Comparison of ENCODE assay signal across 10 cellular contexts in the genomic region with DNA sequence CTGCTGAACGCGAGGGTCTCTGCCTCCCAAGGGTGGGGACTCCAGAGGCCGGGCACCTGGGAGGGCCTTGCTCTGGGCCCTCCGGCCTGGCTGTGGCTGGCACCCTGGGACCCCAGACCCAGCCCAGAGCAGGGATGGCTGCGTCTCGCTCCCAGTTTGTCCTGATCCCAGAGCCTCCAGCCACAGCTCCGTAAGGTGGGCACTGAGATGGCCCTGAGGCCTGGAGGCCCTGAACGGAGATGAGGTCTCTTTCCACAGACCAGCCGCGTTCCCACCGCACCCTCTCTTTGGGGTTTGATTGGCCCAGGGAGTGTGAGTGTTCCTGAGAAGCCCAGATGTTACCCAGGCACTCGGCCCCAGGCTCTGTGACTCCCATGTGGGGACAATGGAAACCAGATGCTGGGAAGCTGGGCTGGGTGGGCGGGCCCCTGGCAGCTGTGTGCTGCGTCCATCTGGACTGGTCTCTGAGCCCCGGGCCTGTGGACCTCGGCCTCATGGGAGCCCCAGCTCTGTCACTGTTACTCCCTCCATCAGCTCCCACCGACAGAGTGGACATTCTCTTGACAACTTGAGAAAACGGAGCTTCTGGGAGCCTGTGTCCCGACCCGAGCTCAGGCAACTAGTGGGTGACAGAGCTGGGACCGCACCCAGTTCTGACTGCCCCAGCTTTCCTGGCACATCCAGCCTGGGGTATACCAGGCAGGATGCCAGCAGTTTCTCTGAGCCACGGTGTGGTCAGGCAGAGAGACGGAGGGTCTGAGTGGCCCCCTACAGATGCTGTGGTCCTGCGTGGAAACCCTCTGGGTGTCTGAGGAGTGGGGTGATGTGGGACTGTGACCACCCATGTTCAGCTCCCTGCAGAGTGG. TPM values are rescaled to one million over a fixed set of nuclear protein-coding genes. Genes with fewer than 3 reads are reported as not detected.
DNase-seq lines count a peak whose midpoint lies in the region; ATAC-seq, FAIRE-seq and TF ChIP-seq lines count a peak whose summit lies in the region.
"Had no signal": no experiment of that assay in that cellular context is flagged by ENCODE, and none has a peak within 500 bp of the region (broad histone marks: within the 10 kb centered on the region; RNA-seq: fewer than 3 reads in every experiment).

No MANE protein-coding gene starts in this region.

- peaks cover 47% of the 10 kb centered on the region for H3K4me1 Mint-ChIP-seq in nephron progenitor cell
- H3K4me1 Mint-ChIP-seq in WTC11: peaks cover 17% of the 10 kb centered on the region
- peaks cover 11% of the 10 kb centered on the region for H3K4me1 Mint-ChIP-seq in activated CD4-positive, alpha-beta memory T cell treated with anti-CD3 and anti-CD28 coated beads for 36 hours (ENCODE audit: low read depth)

- H3K27me3 Mint-ChIP-seq in nephron progenitor cell (ENCODE audit: low read depth, poor library complexity): peaks cover 15% of the 10 kb centered on the region
- peaks cover 3% of the 10 kb centered on the region; the same call in 1 of the 2 replicates for H3K27me3 Mint-ChIP-seq in WTC11 (ENCODE audit: low read depth)
- peaks cover 30% of the 10 kb centered on the region for H3K27me3 Mint-ChIP-seq in activated CD4-positive, alpha-beta memory T cell treated with anti-CD3 and anti-CD28 coated beads for 36 hours

- peak overlapping the region; percentile 97 for H3K27ac ChIP-seq in AG04450 (ENCODE audit: low read depth, low read length)

- no peak overlapping the region for H3K4me3 ChIP-seq in AG04450 (ENCODE audit: low read depth, low read length)
- peak overlapping the region; percentile 33 for H3K4me3 ChIP-seq in fibroblast of the aortic adventitia (ENCODE audit: low read depth, low read length)

- DNase-seq in AG04450 (ENCODE audit: low read depth, low spot score) (peak; percentile 70), NCI-H69 (lab: John Stamatoyannopoulos, UW) (peak; percentile 60), fibroblast of the aortic adventitia (ENCODE audit: low read depth) (peak; percentile 90), nephron progenitor cell (peak; percentile 22), WTC11 (ENCODE audit: low spot score) (no peak), GM12892 (ENCODE audit: insufficient read length) (no peak)
- no peak for DNase-seq in activated CD4-positive, alpha-beta memory T cell treated with anti-CD3 and anti-CD28 coated beads for 36 hours
- DNase-seq in stimulated activated CD4-positive, alpha-beta T cell treated with anti-CD3 and anti-CD28 coated beads, Interleukin-15, amount 100 ng/mL, for 24 hours: no peak
- DNase-seq: activated CD4-positive, CD25-positive, alpha-beta regulatory T cell; CD4-positive, CD25-positive, alpha-beta regulatory T cell had no signal

- no peaks in the 10 kb centered on the region for H3K27me3 ChIP-seq in AG04450 (ENCODE audit: control insufficient read depth, insufficient read depth, low read length)

- H3K27ac Mint-ChIP-seq in nephron progenitor cell (no peak overlapping the region), WTC11 (no peak overlapping the region)
- H3K27ac Mint-ChIP-seq in activated CD4-positive, alpha-beta memory T cell treated with anti-CD3 and anti-CD28 coated beads for 36 hours: no peak overlapping the region
- H3K27ac Mint-ChIP-seq: CD4-positive, CD25-positive, alpha-beta regulatory T cell had no signal

- no peaks in the 10 kb centered on the region; the same call in 1 of the 2 replicates for H3K9me3 ChIP-seq in AG04450 (ENCODE audit: control insufficient read depth, insufficient read depth, low read length)

- TF ChIP-seq POLR2A in GM12892 (IDR thresholded peaks at IDR 0.05; ENCODE audit: low read depth, low read length): no peak

- TF ChIP-seq CTCF in AG04450 (IDR thresholded peaks at IDR 0.05; ENCODE audit: low read depth, low read length): no peak
- TF ChIP-seq CTCF in fibroblast of the aortic adventitia (IDR thresholded peaks at IDR 0.05; ENCODE audit: insufficient read depth, low read length): no peak
- no peak for TF ChIP-seq CTCF in nephron progenitor cell (IDR thresholded peaks at IDR 0.05)
- no peak for TF ChIP-seq CTCF in WTC11 (IDR thresholded peaks at IDR 0.05)

- H3K4me3 Mint-ChIP-seq in nephron progenitor cell: no peak overlapping the region
- H3K4me3 Mint-ChIP-seq in WTC11: no peak overlapping the region
- H3K4me3 Mint-ChIP-seq in activated CD4-positive, alpha-beta memory T cell treated with anti-CD3 and anti-CD28 coated beads for 36 hours: no peak overlapping the region

- CTCF ChIA-PET in AG04450 (lab: Charles Lee): interaction anchor here (1.1 to 2.0 kb wide), 4 partner anchors 121 to 668 kb away, joined by 3 to 8 read pairs (median 4); no protein-coding TSS in a partner anchor
- CTCF ChIA-PET in WTC11 (lab: Charles Lee): interaction anchor here (0.7 to 5.0 kb wide), 15 partner anchors 10 to 342 kb away, joined by 3 to 40 read pairs (median 9); a partner anchor contains a TSS
- CTCF ChIA-PET in activated CD4-positive, alpha-beta memory T cell treated with anti-CD3 and anti-CD28 coated beads for 36 hours (lab: Charles Lee): interaction anchor here (0.8 to 4.5 kb wide), 4 partner anchors 9 to 275 kb away, joined by 3 to 30 read pairs (median 4); a partner anchor contains a TSS

- no peaks in the 10 kb centered on the region for H3K36me3 Mint-ChIP-seq in nephron progenitor cell (ENCODE audit: low read depth)
- no peaks in the 10 kb centered on the region for H3K36me3 Mint-ChIP-seq in WTC11
- no peaks in the 10 kb centered on the region for H3K36me3 Mint-ChIP-seq in activated CD4-positive, alpha-beta memory T cell treated with anti-CD3 and anti-CD28 coated beads for 36 hours

- FAIRE-seq in GM12892 (lab: Jason Lieb, UNC): no peak

- POLR2A ChIA-PET in AG04450 (lab: Yijun Ruan, JAX) (interaction anchor here (0.6 to 2.7 kb wide), 10 partner anchors 9 to 208 kb away, joined by 3 to 15 read pairs (median 3); a partner anchor contains a TSS), WTC11 (lab: Charles Lee) (no interaction called here)
- POLR2A ChIA-PET in activated CD4-positive, alpha-beta memory T cell treated with anti-CD3 and anti-CD28 coated beads for 36 hours (lab: Charles Lee): no interaction called here

- no peak for ATAC-seq in WTC11

- intact Hi-C loops in activated CD4-positive, alpha-beta memory T cell treated with anti-CD3 and anti-CD28 coated beads for 36 hours (cut with micrococcal nuclease): loop anchor here (5.0 kb wide), 1 partner anchor 126 kb away; a partner anchor contains a TSS

- H3K9me3 Mint-ChIP-seq in nephron progenitor cell (no peaks in the 10 kb centered on the region), WTC11 (peaks cover 3% of the 10 kb centered on the region; the same call in 1 of the 2 replicates)
- no peaks in the 10 kb centered on the region for H3K9me3 Mint-ChIP-seq in activated CD4-positive, alpha-beta memory T cell treated with anti-CD3 and anti-CD28 coated beads for 36 hours

TF ChIP-seq in WTC11, 78 proteins besides CTCF, POLR2A, EP300 and RAD21 (continues in another document):
- TF ChIP-seq, protein P1, sequence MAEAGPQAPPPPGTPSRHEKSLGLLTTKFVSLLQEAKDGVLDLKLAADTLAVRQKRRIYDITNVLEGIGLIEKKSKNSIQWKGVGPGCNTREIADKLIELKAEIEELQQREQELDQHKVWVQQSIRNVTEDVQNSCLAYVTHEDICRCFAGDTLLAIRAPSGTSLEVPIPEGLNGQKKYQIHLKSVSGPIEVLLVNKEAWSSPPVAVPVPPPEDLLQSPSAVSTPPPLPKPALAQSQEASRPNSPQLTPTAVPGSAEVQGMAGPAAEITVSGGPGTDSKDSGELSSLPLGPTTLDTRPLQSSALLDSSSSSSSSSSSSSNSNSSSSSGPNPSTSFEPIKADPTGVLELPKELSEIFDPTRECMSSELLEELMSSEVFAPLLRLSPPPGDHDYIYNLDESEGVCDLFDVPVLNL (CRISPR knock-in tag; IDR thresholded peaks at IDR 0.05; ENCODE audit: borderline replicate concordance, low read depth): no peak
- no peak for TF ChIP-seq MYBL2 (CRISPR knock-in tag; IDR thresholded peaks at IDR 0.05)
- TF ChIP-seq, protein P2, sequence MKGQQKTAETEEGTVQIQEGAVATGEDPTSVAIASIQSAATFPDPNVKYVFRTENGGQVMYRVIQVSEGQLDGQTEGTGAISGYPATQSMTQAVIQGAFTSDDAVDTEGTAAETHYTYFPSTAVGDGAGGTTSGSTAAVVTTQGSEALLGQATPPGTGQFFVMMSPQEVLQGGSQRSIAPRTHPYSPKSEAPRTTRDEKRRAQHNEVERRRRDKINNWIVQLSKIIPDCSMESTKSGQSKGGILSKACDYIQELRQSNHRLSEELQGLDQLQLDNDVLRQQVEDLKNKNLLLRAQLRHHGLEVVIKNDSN (CRISPR knock-in tag; IDR thresholded peaks at IDR 0.05): no peak
- no peak for TF ChIP-seq FOXP1 (CRISPR knock-in tag; IDR thresholded peaks at IDR 0.05; ENCODE audit: borderline replicate concordance)
- no peak for TF ChIP-seq PRRX2 (CRISPR knock-in tag; IDR thresholded peaks at IDR 0.05)
- no peak for TF ChIP-seq SOX15 (CRISPR knock-in tag; IDR thresholded peaks at IDR 0.05)
- TF ChIP-seq, protein P3, sequence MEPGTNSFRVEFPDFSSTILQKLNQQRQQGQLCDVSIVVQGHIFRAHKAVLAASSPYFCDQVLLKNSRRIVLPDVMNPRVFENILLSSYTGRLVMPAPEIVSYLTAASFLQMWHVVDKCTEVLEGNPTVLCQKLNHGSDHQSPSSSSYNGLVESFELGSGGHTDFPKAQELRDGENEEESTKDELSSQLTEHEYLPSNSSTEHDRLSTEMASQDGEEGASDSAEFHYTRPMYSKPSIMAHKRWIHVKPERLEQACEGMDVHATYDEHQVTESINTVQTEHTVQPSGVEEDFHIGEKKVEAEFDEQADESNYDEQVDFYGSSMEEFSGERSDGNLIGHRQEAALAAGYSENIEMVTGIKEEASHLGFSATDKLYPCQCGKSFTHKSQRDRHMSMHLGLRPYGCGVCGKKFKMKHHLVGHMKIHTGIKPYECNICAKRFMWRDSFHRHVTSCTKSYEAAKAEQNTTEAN (CRISPR knock-in tag; IDR thresholded peaks at IDR 0.05): no peak

RNA-seq across cellular contexts. Expression of a gene that starts 9.8 kb away (rescaled TPM):
- 493 and 591 TPM in 2 replicates for polyA plus RNA-seq in AG04450 (2011; rRNA removed)
- polyA minus RNA-seq in AG04450 (2011; rRNA and poly(A)+ RNA removed): 196 and 210 TPM in 2 replicates
- 1,082 and 1,517 TPM in 2 replicates for total RNA-seq in fibroblast of the aortic adventitia (ENCODE audit: low replicate concordance)
- 221 to 245 TPM (median 240 TPM) in 3 replicates for total RNA-seq in WTC11 (2021)
- total RNA-seq in activated CD4-positive, alpha-beta memory T cell treated with anti-CD3 and anti-CD28 coated beads for 36 hours: under 1 TPM; 0.39 to 0.40 TPM
- polyA plus RNA-seq in GM12892 (2012; ENCODE audit: missing spikeins): not detected

Comparison
In these comparisons a context has a peak if more than half of its experiments do, and no peak if none do; other contexts are left out.
1. DNase-seq: peak in AG04450 (single experiment), NCI-H69 (single experiment), fibroblast of the aortic adventitia (single experiment) and nephron progenitor cell (single experiment); none in WTC11 (single experiment), activated CD4-positive, alpha-beta memory T cell treated with anti-CD3 and anti-CD28 coated beads for 36 hours (single experiment), stimulated activated CD4-positive, alpha-beta T cell treated with anti-CD3 and anti-CD28 coated beads, Interleukin-15, amount 100 ng/mL, for 24 hours (single experiment) and GM12892 (single experiment).
2. RNA of a gene that starts 9.8 kb away (total RNA-seq): 1,082 to 1,517 TPM in fibroblast of the aortic adventitia and 221 to 245 TPM in WTC11; 0.39 to 0.40 TPM in activated CD4-positive, alpha-beta memory T cell treated with anti-CD3 and anti-CD28 coated beads for 36 hours; every median in the first group is over 100 times any median in the second.